In genomic region chr7:26191974-26192479, GRCh38 we compare ENCODE assay signal across 14 cellular contexts. TPM values are rescaled to one million over a fixed set of nuclear protein-coding genes. Genes with fewer than 3 reads are reported as not detected.
DNase-seq lines count a peak whose midpoint lies in the region; ATAC-seq, FAIRE-seq and TF ChIP-seq lines count a peak whose summit lies in the region.
"Had no signal": no experiment of that assay in that cellular context is flagged by ENCODE, and none has a peak within 500 bp of the region (broad histone marks: within the 10 kb centered on the region; RNA-seq: fewer than 3 reads in every experiment).

No MANE protein-coding gene starts in this region.

- H3K9me3 ChIP-seq in breast epithelium (no peaks in the 10 kb centered on the region), H1 (ENCODE audit: insufficient read depth in 2 of 2, low read depth in 1 of 2, low read length in 1 of 2) (no peaks in the 10 kb centered on the region)

- no peak overlapping the region for H3K27ac Mint-ChIP-seq in MCF 10A (ENCODE audit: low read depth, unreplicated experiment)
- H3K27ac Mint-ChIP-seq in stimulated activated naive CD8-positive, alpha-beta T cell treated with anti-CD3 and anti-CD28 coated beads, Interleukin-15, amount 100 ng/mL, for 72 hours = peak overlapping the region; percentile 82 to 99

- H3K4me3 ChIP-seq in breast epithelium (no peak overlapping the region), H1 (ENCODE audit: extremely low read depth in 1 of 4, insufficient read depth in 2 of 4, low read depth in 3 of 4, low read length in 4 of 4) (no peak overlapping the region)
- H3K4me3 ChIP-seq: coronary artery, SJCRH30 had no signal

- no peak overlapping the region for H3K4me3 Mint-ChIP-seq in MCF 10A (ENCODE audit: unreplicated experiment)
- H3K4me3 Mint-ChIP-seq in stimulated activated naive CD8-positive, alpha-beta T cell treated with anti-CD3 and anti-CD28 coated beads, Interleukin-15, amount 100 ng/mL, for 72 hours = peak overlapping the region; percentile 57 to 100

- ATAC-seq in SK-N-SH treated with all-trans-retinoic acid at 6 μM for 48 hours (no peak), HG02973 (IDR thresholded peaks at IDR 0.05; ENCODE audit: unreplicated experiment) (no peak)
- ATAC-seq in stimulated activated naive CD8-positive, alpha-beta T cell treated with anti-CD3 and anti-CD28 coated beads, Interleukin-15, amount 100 ng/mL, for 72 hours = no peak

- H3K9ac ChIP-seq in H1 (replicated peaks in 1 of 4; ENCODE audit: extremely low read depth in 1 of 4, low read depth in 3 of 4, low read length in 3 of 4) = no peak overlapping the region

- H3K14ac ChIP-seq in H1 (ENCODE audit: insufficient read length) = no peak overlapping the region

- H3K4me1 ChIP-seq in breast epithelium = peaks cover 2 to 28% of the 10 kb centered on the region in 2 donors
- peaks cover 0 to 3% (median 0%) of the 10 kb centered on the region in 4 experiments; a peak in 3 of 7 replicates for H3K4me1 ChIP-seq in H1 (replicated peaks in 1 of 4; ENCODE audit: control insufficient read depth in 3 of 4, insufficient read depth in 4 of 4, low read length in 3 of 4)

- no peak overlapping the region for H3K23ac ChIP-seq in H1 (ENCODE audit: insufficient read length)

- TF ChIP-seq CTCF in MCF 10A (IDR thresholded peaks at IDR 0.05; ENCODE audit: unreplicated experiment) (no peak), breast epithelium (IDR thresholded peaks at IDR 0.05) (no peak), H1 (IDR thresholded peaks at IDR 0.05; ENCODE audit: control extremely low read depth in 1 of 3, insufficient read depth in 1 of 3, low read depth in 1 of 3, low read length in 3 of 3) (no peak)

- H3K27me3 ChIP-seq in breast epithelium (no peaks in the 10 kb centered on the region), H1 (replicated peaks in 1 of 4; ENCODE audit: control insufficient read depth in 3 of 4, extremely low read depth in 1 of 4, insufficient read depth in 3 of 4, low read length in 3 of 4) (no peaks in the 10 kb centered on the region)

- TSS peak; percentile 70 for BruUV-seq in MCF 10A (replicated peaks; lab: Mats Ljungman, UMichigan)

- no peaks in the 10 kb centered on the region; the same call in 1 of the 2 replicates for H3K23me2 ChIP-seq in H1 (ENCODE audit: low read depth, low read length)

- no peaks in the 10 kb centered on the region for H3K79me1 ChIP-seq in H1 (ENCODE audit: low read depth, low read length)

- peaks cover 100% of the 10 kb centered on the region for H3K36me3 Mint-ChIP-seq in MCF 10A (ENCODE audit: insufficient read depth, unreplicated experiment)

- no peaks in the 10 kb centered on the region for H3K27me3 Mint-ChIP-seq in MCF 10A (ENCODE audit: insufficient read depth, unreplicated experiment)
- no peaks in the 10 kb centered on the region for H3K27me3 Mint-ChIP-seq in stimulated activated naive CD8-positive, alpha-beta T cell treated with anti-CD3 and anti-CD28 coated beads, Interleukin-15, amount 100 ng/mL, for 72 hours

- H4K91ac ChIP-seq in H1 (replicated peaks; ENCODE audit: insufficient read length, low read length) = no peak overlapping the region

- WGBS in H1 (ENCODE audit: extremely low coverage in 1 of 2, insufficient coverage in 1 of 2, insufficient read length in 1 of 2, insufficient replicate concordance in 2 of 2, low coverage in 1 of 2, low lambda C conversion rate in 2 of 2, missing lambda C conversion rate in 1 of 2), 2 experiments = 95% methylated on average over 1 of the region's 1 CpG; no CpG with 5 or more reads in 1 of the 2 experiments

- H3K56ac ChIP-seq in H1 (replicated peaks; ENCODE audit: insufficient read length, low read depth, low read length) = no peak overlapping the region

- no peak overlapping the region for H2AK5ac ChIP-seq in H1 (ENCODE audit: low read depth, low read length)

- intact Hi-C loops in MCF 10A (cut with micrococcal nuclease) (no loop called here), breast epithelium (cut with DNase I; ENCODE audit: low total_unique reads) (no loop called here)

- FAIRE-seq in H1 (lab: Jason Lieb, UNC) = no peak

- DNase-seq in MCF 10A (ENCODE audit: unreplicated experiment) = no peak
- no peak for DNase-seq in breast epithelium (ENCODE audit: low spot score in 2 of 2)
- no peak for DNase-seq in H1 (ENCODE audit: low read depth in 1 of 2, low spot score in 2 of 2)
- DNase-seq in stimulated activated naive CD8-positive, alpha-beta T cell treated with anti-CD3 and anti-CD28 coated beads, Interleukin-15, amount 100 ng/mL, for 72 hours = no peak
- no peak for DNase-seq in medulla oblongata (ENCODE audit: extremely low spot score)
- no peak for DNase-seq in NCI-H2029 (lab: John Stamatoyannopoulos, UW)
- DNase-seq: activated gamma-delta T cell, AML-193, NCI-H1694, NCI-H526 treated with DMSO at 0.1 percent for 48 hours, SJCRH30 had no signal

- no peak overlapping the region for H2BK12ac ChIP-seq in H1 (ENCODE audit: low read depth, low read length)

- no peak for TF ChIP-seq POLR2A in breast epithelium (IDR thresholded peaks at IDR 0.05)
- peak in 1 of 2 experiments; percentile 51; a peak in 2 of 3 replicates for TF ChIP-seq POLR2A in H1 (IDR thresholded peaks at IDR 0.05; ENCODE audit: control extremely low read depth in 1 of 2, low read depth in 2 of 2, low read length in 2 of 2)

- H2BK120ac ChIP-seq in H1 (replicated peaks; ENCODE audit: low read depth, low read length) = no peak overlapping the region

- no peak for TF ChIP-seq EP300 in H1 (IDR thresholded peaks at IDR 0.05; ENCODE audit: borderline replicate concordance in 1 of 2, low read depth in 2 of 2, low read length in 2 of 2)

- no peak overlapping the region for H4K5ac ChIP-seq in H1 (ENCODE audit: insufficient read length, low read depth, low read length)

- no peak overlapping the region for H2BK15ac ChIP-seq in H1 (ENCODE audit: low read length)

- POLR2A ChIA-PET in MCF 10A (lab: Yijun Ruan, JAX) (interaction anchor here (0.7 to 12.9 kb wide), 10 partner anchors 8 to 310 kb away, joined by 3 to 268 read pairs (median 8); partner anchors contain the start of genes CBX3 and HNRNPA2B1), H1 (lab: Charles Lee; ENCODE audit: partially characterized antibody) (interaction anchor here (0.6 to 17.3 kb wide), 29 partner anchors 5 to 1383 kb away, joined by 3 to 578 read pairs (median 4); partner anchors contain the start of genes CBX3, HNRNPA2B1 and NFE2L3)

- H3K9me3 Mint-ChIP-seq in MCF 10A (ENCODE audit: unreplicated experiment) = no peaks in the 10 kb centered on the region
- H3K9me3 Mint-ChIP-seq in stimulated activated naive CD8-positive, alpha-beta T cell treated with anti-CD3 and anti-CD28 coated beads, Interleukin-15, amount 100 ng/mL, for 72 hours = no peaks in the 10 kb centered on the region

- peaks cover 8 to 54% of the 10 kb centered on the region in 2 experiments; a peak in 3 of 4 replicates for H3K79me2 ChIP-seq in H1 (ENCODE audit: control insufficient read depth in 1 of 2, insufficient read depth in 2 of 2, low read length in 2 of 2)

- H3K36me3 ChIP-seq in breast epithelium = no peaks in the 10 kb centered on the region
- peaks cover 61 to 90% (median 82%) of the 10 kb centered on the region in 4 experiments for H3K36me3 ChIP-seq in H1 (ENCODE audit: control insufficient read depth in 2 of 4, insufficient read depth in 4 of 4, low read length in 3 of 4)

- CTCF ChIA-PET in MCF 10A (lab: Yijun Ruan, JAX) (interaction anchor here (0.6 to 4.8 kb wide), 9 partner anchors 9 to 299 kb away, joined by 3 to 43 read pairs (median 4); no protein-coding TSS in a partner anchor), H1 (lab: Charles Lee; ENCODE audit: partially characterized antibody) (interaction anchor here (0.7 to 4.7 kb wide), 7 partner anchors 11 to 298 kb away, joined by 3 to 21 read pairs (median 4); no protein-coding TSS in a partner anchor)

- H2BK5ac ChIP-seq in H1 (ENCODE audit: low read depth, low read length) = no peak overlapping the region

- H2BK20ac ChIP-seq in H1 (ENCODE audit: low read length) = no peak overlapping the region

- peaks cover 26% of the 10 kb centered on the region for H3K4me1 Mint-ChIP-seq in MCF 10A (ENCODE audit: insufficient read depth, unreplicated experiment)
- peaks cover 98% of the 10 kb centered on the region for H3K4me1 Mint-ChIP-seq in stimulated activated naive CD8-positive, alpha-beta T cell treated with anti-CD3 and anti-CD28 coated beads, Interleukin-15, amount 100 ng/mL, for 72 hours

- TF ChIP-seq RAD21 in H1 (IDR thresholded peaks at IDR 0.05 in 1 of 2, conservative IDR thresholded peaks at IDR 0.05 in 1 of 2; ENCODE audit: low read depth in 2 of 2, low read length in 2 of 2) = no peak

- H3K4me2 ChIP-seq in H1 (ENCODE audit: insufficient read depth in 1 of 2, low read depth in 2 of 2, low read length in 2 of 2) = no peak overlapping the region

- H3K4ac ChIP-seq in H1 (replicated peaks; ENCODE audit: insufficient read length, low read depth, low read length) = no peak overlapping the region

- H4K20me1 ChIP-seq in H1 (replicated peaks in 1 of 2; ENCODE audit: control insufficient read depth in 1 of 2, insufficient read depth in 2 of 2, low read length in 2 of 2) = peaks cover 31 to 33% of the 10 kb centered on the region in 2 experiments

- H2AFZ ChIP-seq in H1 (ENCODE audit: low read length) = no peak overlapping the region

- no peak overlapping the region for H3K27ac ChIP-seq in breast epithelium
- no peak overlapping the region for H3K27ac ChIP-seq in H1 (ENCODE audit: low read depth, low read length)
- H3K27ac ChIP-seq: coronary artery, SJCRH30 had no signal

- no peak overlapping the region for H3K18ac ChIP-seq in H1 (ENCODE audit: extremely low read depth, low read length)

- H4K8ac ChIP-seq in H1 (ENCODE audit: extremely low read depth, insufficient read depth, low read length) = peak overlapping the region; percentile 79; the same call in 1 of the 2 replicates

RNA-seq across cellular contexts. Expression of gene HNRNPA2B1, which starts 8.5 kb away (rescaled TPM):
- total RNA-seq in MCF 10A (2022) = 592 and 646 TPM in 2 replicates
- total RNA-seq in breast epithelium = 100 to 1,000 TPM; 168 to 324 (median 282) TPM
- 1,232 and 1,255 TPM in 2 replicates for total RNA-seq in H1 (2021; fragmentation: NEBNext Ultra II Directional; extraction: Animal tissue kit (Norgen Biotek cat#: 25700))
- polyA plus RNA-seq in H1 (2011; rRNA removed) = 194 and 276 TPM in 2 replicates
- polyA plus RNA-seq in H1 (2011; cell fraction: cytosol; rRNA removed) = 827 TPM
- polyA plus RNA-seq in H1 (2011; cell fraction: nucleus; rRNA removed) = 197 TPM
- 1,566 to 1,828 TPM (median 1,703 TPM) in 4 replicates for polyA plus RNA-seq in H1 (2012, experiment 1 of 2)
- 307 TPM for polyA plus RNA-seq in H1 (2012, experiment 2 of 2)
- 749 TPM for polyA plus RNA-seq in H1 (2013, experiment 1 of 2)
- polyA plus RNA-seq in H1 (2013, experiment 2 of 2) = 693 TPM
- 157 and 166 TPM in 2 replicates for polyA minus RNA-seq in H1 (2011; rRNA and poly(A)+ RNA removed)
- 245 TPM for polyA minus RNA-seq in H1 (2011; cell fraction: cytosol; rRNA and poly(A)+ RNA removed)
- polyA minus RNA-seq in H1 (2011; cell fraction: nucleus; rRNA and poly(A)+ RNA removed) = 224 TPM

RNA-seq across cellular contexts. Expression of gene CBX3, which starts 9.5 kb away (rescaled TPM):
- total RNA-seq in MCF 10A (2022) (137 and 171 TPM in 2 replicates), breast epithelium (10 to 100 TPM; 88.0 to 98.3 (median 96.0) TPM)
- total RNA-seq in H1 (2021; fragmentation: NEBNext Ultra II Directional; extraction: Animal tissue kit (Norgen Biotek cat#: 25700)) = 252 and 258 TPM in 2 replicates
- 48.7 and 71.3 TPM in 2 replicates for polyA plus RNA-seq in H1 (2011; rRNA removed)
- polyA plus RNA-seq in H1 (2011; cell fraction: cytosol; rRNA removed) = 108 TPM
- polyA plus RNA-seq in H1 (2011; cell fraction: nucleus; rRNA removed) = 30.8 TPM
- 126 to 242 TPM (median 134 TPM) in 4 replicates for polyA plus RNA-seq in H1 (2012, experiment 1 of 2)
- polyA plus RNA-seq in H1 (2012, experiment 2 of 2) = 21.1 TPM
- polyA plus RNA-seq in H1 (2013, experiment 1 of 2) = 208 TPM
- polyA plus RNA-seq in H1 (2013, experiment 2 of 2) = 214 TPM
- 30.5 and 38.3 TPM in 2 replicates for polyA minus RNA-seq in H1 (2011; rRNA and poly(A)+ RNA removed)
- 47.8 TPM for polyA minus RNA-seq in H1 (2011; cell fraction: cytosol; rRNA and poly(A)+ RNA removed)
- 130 TPM for polyA minus RNA-seq in H1 (2011; cell fraction: nucleus; rRNA and poly(A)+ RNA removed)

RNA-seq across cellular contexts. Expression of gene NFE2L3, which starts 40.0 kb away (rescaled TPM):
- total RNA-seq in MCF 10A (2022) = 1.2 and 2.2 TPM in 2 replicates
- 1 to 10 TPM; 2.2 to 5.8 (median 4.9) TPM for total RNA-seq in breast epithelium
- 62.6 and 64.9 TPM in 2 replicates for total RNA-seq in H1 (2021; fragmentation: NEBNext Ultra II Directional; extraction: Animal tissue kit (Norgen Biotek cat#: 25700))
- polyA plus RNA-seq in H1 (2011; rRNA removed) = 27.6 and 76.5 TPM in 2 replicates
- 39.6 TPM for polyA plus RNA-seq in H1 (2011; cell fraction: cytosol; rRNA removed)
- polyA plus RNA-seq in H1 (2011; cell fraction: nucleus; rRNA removed) = 19.2 TPM
- polyA plus RNA-seq in H1 (2012, experiment 1 of 2) = 35.5 to 56.0 TPM (median 45.7 TPM) in 4 replicates
- 14.2 TPM for polyA plus RNA-seq in H1 (2012, experiment 2 of 2)
- polyA plus RNA-seq in H1 (2013, experiment 1 of 2) = 169 TPM
- 181 TPM for polyA plus RNA-seq in H1 (2013, experiment 2 of 2)
- polyA minus RNA-seq in H1 (2011; rRNA and poly(A)+ RNA removed) = 35.9 and 101 TPM in 2 replicates
- 22.8 TPM for polyA minus RNA-seq in H1 (2011; cell fraction: cytosol; rRNA and poly(A)+ RNA removed)
- 35.1 TPM for polyA minus RNA-seq in H1 (2011; cell fraction: nucleus; rRNA and poly(A)+ RNA removed)
- total RNA-seq: SJCRH30 had no signal
